27 cellular contexts compared by ENCODE assay signal in genomic region chr11:115933564-115933963, GRCh38.
"Had no signal": no experiment of that assay in that cellular context is flagged by ENCODE, and none has a peak within 500 bp of the region (broad histone marks: within the 10 kb centered on the region; RNA-seq: fewer than 3 reads in every experiment).

No MANE protein-coding gene starts in this region.

- ATAC-seq: activated CD8-positive, alpha-beta memory T cell treated with anti-CD3 and anti-CD28 coated beads, Interleukin-2, amount 10 ng/mL, durations not matched to agents 7 days and 5 days; Right ventricle myocardium inferior; T-cell had no signal

- H3K36me3 ChIP-seq: ascending aorta, MG63 had no signal

- H2AFZ ChIP-seq: PC-9 had no signal

- DNase-seq: activated B cell treated with CpG ODN at 0.5 μM for 24 hours; activated CD4-positive, alpha-beta T cell treated with anti-CD3 and anti-CD28 coated beads for 1 hour; activated CD4-positive, alpha-beta T cell treated with anti-CD3 and anti-CD28 coated beads, Interleukin-2, amount 10 ng/mL, durations not matched to agents 24 days and 14 days; activated CD4-positive, alpha-beta T cell treated with anti-CD3 and anti-CD28 coated beads, Interleukin-2, amount 50 U/mL, for 48 hours; activated CD8-positive, alpha-beta memory T cell treated with anti-CD3 and anti-CD28 coated beads, Interleukin-2, amount 10 ng/mL, durations not matched to agents 7 days and 5 days; activated effector memory CD4-positive, alpha-beta T cell treated with Interleukin-2 at 50 U/mL for 16 hours; activated naive CD4-positive, alpha-beta T cell; activated T-cell treated with anti-CD3 and anti-CD28 coated beads, Interleukin-2, amount 50 U/mL, for 24 hours; amniotic stem cell; MG63; MV-4-11; NCI-H1092 treated with DMSO at 0.1 percent for 48 hours; NCI-H1436 treated with DMSO at 0.1 percent for 48 hours; NCI-H187; NCI-H2081; NCI-H2227 treated with DMSO at 0.1 percent for 48 hours; NCI-H446 treated with DMSO at 0.1 percent for 48 hours; NCI-H524 treated with DMSO at 0.1 percent for 48 hours; NCI-H774; PC-9; T-cell; T-helper 2 cell; T1000 had no signal

- H3K27me3 ChIP-seq: ascending aorta, MG63 had no signal

- FAIRE-seq: TTC549 had no signal

- H3K4me2 ChIP-seq: PC-9 had no signal

- H3K27ac ChIP-seq: ascending aorta, PC-9, SK-N-MC had no signal

- H3K4me1 ChIP-seq: ascending aorta had no signal

- H3K9me3 ChIP-seq: ascending aorta, MG63 had no signal

- H3K4me3 ChIP-seq: ascending aorta, MG63, PC-9, SK-N-MC had no signal
